ENCODE assay signal across 30 cellular contexts in genomic region chr1:116407033-116407432, GRCh38. TPM values are rescaled to one million over a fixed set of nuclear protein-coding genes. Genes with fewer than 3 reads are reported as not detected.
DNase-seq lines count a peak whose midpoint lies in the region; ATAC-seq, FAIRE-seq and TF ChIP-seq lines count a peak whose summit lies in the region.
"Had no signal": no experiment of that assay in that cellular context is flagged by ENCODE, and none has a peak within 500 bp of the region (broad histone marks: within the 10 kb centered on the region; RNA-seq: fewer than 3 reads in every experiment).

No MANE protein-coding gene starts in this region.

- TF ChIP-seq POLR2A in HepG2 (IDR thresholded peaks at IDR 0.05; ENCODE audit: insufficient read depth in 1 of 2, low read depth in 2 of 2, low read length in 2 of 2) (no peak), right lobe of liver (IDR thresholded peaks at IDR 0.05) (no peak), testis (IDR thresholded peaks at IDR 0.05) (no peak)

- H3K9ac ChIP-seq in HepG2 (ENCODE audit: insufficient read depth, low read depth, low read length): no peak overlapping the region

- peaks cover 37% of the 10 kb centered on the region for H3K36me3 Mint-ChIP-seq in T-helper 2 cell treated with Interferon-gamma antibody and Interleukin-4, amounts not matched to agents 5 μg/mL and 100 μg/mL, for 36 hours (ENCODE audit: low read depth)
- peaks cover 39% of the 10 kb centered on the region for H3K36me3 Mint-ChIP-seq in endothelial cell (ENCODE audit: low read depth, unreplicated experiment)
- H3K36me3 Mint-ChIP-seq in type B pancreatic cell: peaks cover 45% of the 10 kb centered on the region

- peak overlapping the region; percentile 32 for H3K27ac Mint-ChIP-seq in T-helper 2 cell treated with Interferon-gamma antibody and Interleukin-4, amounts not matched to agents 5 μg/mL and 100 μg/mL, for 36 hours
- H3K27ac Mint-ChIP-seq in endothelial cell (ENCODE audit: unreplicated experiment) (no peak overlapping the region), type B pancreatic cell (peak overlapping the region; percentile 8)
- H3K27ac Mint-ChIP-seq: activated CD4-positive, alpha-beta memory T cell treated with anti-CD3 and anti-CD28 coated beads for 36 hours had no signal

- no peak for TF ChIP-seq RAD21 in HepG2 (CRISPR knock-in tag; IDR thresholded peaks at IDR 0.05)

- CTCF ChIA-PET in HepG2 (lab: Yijun Ruan, JAX; ENCODE audit: low intra/inter-chr PET ratio, low total read pairs): no interaction called here

- in situ Hi-C loops in HepG2 (cut with HindIII; ENCODE audit: extremely low pct_ligation_motif_present, low pct_unique_long_range_greater_than_20kb): loop anchor here (10.0 kb wide), 1 partner anchor 78 kb away; no protein-coding TSS in a partner anchor
- in situ Hi-C loops in brain microvascular endothelial cell (cut with HindIII; ENCODE audit: low pct_ligation_motif_present, low sequenced_read_pairs): no loop called here

- H3K27ac ChIP-seq in HepG2 (ENCODE audit: extremely low read length, insufficient read depth, low read length) (no peak overlapping the region), right lobe of liver (no peak overlapping the region), testis (no peak overlapping the region), brain microvascular endothelial cell (no peak overlapping the region)
- H3K27ac ChIP-seq: 22Rv1, adrenal gland, lower lobe of right lung, ovary, SJSA1 had no signal

- no peak for TF ChIP-seq CTCF in HepG2 (CRISPR knock-in tag; IDR thresholded peaks at IDR 0.05)
- no peak for TF ChIP-seq CTCF in right lobe of liver (IDR thresholded peaks at IDR 0.05)
- no peak for TF ChIP-seq CTCF in endothelial cell (IDR thresholded peaks at IDR 0.05; ENCODE audit: unreplicated experiment)
- TF ChIP-seq CTCF in type B pancreatic cell (conservative IDR thresholded peaks at IDR 0.05): no peak
- no peak for TF ChIP-seq CTCF in testis (IDR thresholded peaks at IDR 0.05)
- no peak for TF ChIP-seq CTCF in brain microvascular endothelial cell (IDR thresholded peaks at IDR 0.05; ENCODE audit: low read depth, low read length, missing control alignments)

- H3K9me3 Mint-ChIP-seq in T-helper 2 cell treated with Interferon-gamma antibody and Interleukin-4, amounts not matched to agents 5 μg/mL and 100 μg/mL, for 36 hours: no peaks in the 10 kb centered on the region
- no peaks in the 10 kb centered on the region for H3K9me3 Mint-ChIP-seq in endothelial cell (ENCODE audit: unreplicated experiment)
- no peaks in the 10 kb centered on the region for H3K9me3 Mint-ChIP-seq in type B pancreatic cell
- H3K9me3 Mint-ChIP-seq: activated CD4-positive, alpha-beta memory T cell treated with anti-CD3 and anti-CD28 coated beads for 36 hours had no signal

- no peak overlapping the region for H3K4me2 ChIP-seq in HepG2 (ENCODE audit: low read depth, low read length)

- no peaks in the 10 kb centered on the region for H3K27me3 Mint-ChIP-seq in T-helper 2 cell treated with Interferon-gamma antibody and Interleukin-4, amounts not matched to agents 5 μg/mL and 100 μg/mL, for 36 hours (ENCODE audit: low read depth)
- H3K27me3 Mint-ChIP-seq in endothelial cell (ENCODE audit: unreplicated experiment) (peaks cover 3% of the 10 kb centered on the region), type B pancreatic cell (no peaks in the 10 kb centered on the region)
- H3K27me3 Mint-ChIP-seq: activated CD4-positive, alpha-beta memory T cell treated with anti-CD3 and anti-CD28 coated beads for 36 hours had no signal

- no peak for FAIRE-seq in HepG2 (lab: Jason Lieb, UNC)
- FAIRE-seq: frontal cortex, GM19239, H54, HTR-8/SVneo, K562, TTC549 had no signal

- H3K9me3 ChIP-seq in HepG2 (ENCODE audit: low read length) (no peaks in the 10 kb centered on the region), right lobe of liver (no peaks in the 10 kb centered on the region), testis (no peaks in the 10 kb centered on the region)
- H3K9me3 ChIP-seq: adrenal gland, body of pancreas, heart right ventricle, lower lobe of right lung, ovary, SJSA1 had no signal

- no peak for DNase-seq in T-helper 2 cell treated with Interferon-gamma antibody and Interleukin-4, amounts not matched to agents 5 μg/mL and 100 μg/mL, for 36 hours (ENCODE audit: low spot score)
- DNase-seq in T-helper 2 cell: no peak
- DNase-seq in HepG2 (ENCODE audit: low spot score): no peak
- DNase-seq in right lobe of liver: no peak
- no peak for DNase-seq in endothelial cell (ENCODE audit: low spot score)
- DNase-seq in type B pancreatic cell (ENCODE audit: extremely low spot score, unreplicated experiment): no peak
- DNase-seq in testis: no peak
- DNase-seq in brain microvascular endothelial cell: no peak
- DNase-seq: activated CD4-positive, alpha-beta memory T cell treated with anti-CD3 and anti-CD28 coated beads for 36 hours; activated CD4-positive, CD25-positive, alpha-beta regulatory T cell; activated effector memory CD4-positive, alpha-beta T cell treated with anti-CD3 and anti-CD28 coated beads, Interleukin-2, amount 50 U/mL, for 16 hours; adrenal gland; body of pancreas; heart right ventricle; kidney glomerular epithelial cell; lower lobe of right lung; NCI-H1105; NCI-H187 treated with DMSO at 0.1 percent for 48 hours; NCI-H2171; ovary; stimulated activated naive CD4-positive, alpha-beta T cell had no signal

- H4K20me1 ChIP-seq in HepG2 (ENCODE audit: insufficient read depth, low read length): no peaks in the 10 kb centered on the region

- TF ChIP-seq EP300 in HepG2 (IDR thresholded peaks at IDR 0.05; ENCODE audit: low read depth in 2 of 2, low read length in 2 of 2) (no peak), HepG2 (CRISPR knock-in tag; IDR thresholded peaks at IDR 0.05; ENCODE audit: borderline replicate concordance) (no peak)

- H3K79me2 ChIP-seq in HepG2 (ENCODE audit: insufficient read depth, low read length): no peaks in the 10 kb centered on the region

- H3K27me3 ChIP-seq in HepG2 (ENCODE audit: control insufficient read depth in 1 of 2, insufficient read depth in 2 of 2, low read length in 2 of 2) (no peaks in the 10 kb centered on the region), right lobe of liver (no peaks in the 10 kb centered on the region), testis (no peaks in the 10 kb centered on the region), brain microvascular endothelial cell (replicated peaks) (no peaks in the 10 kb centered on the region)
- H3K27me3 ChIP-seq: adrenal gland, body of pancreas, heart right ventricle, ovary, SJSA1 had no signal

- no TSS peak for BruUV-seq in HepG2 (replicated peaks; lab: Mats Ljungman, UMichigan)

- intact Hi-C loops in HepG2 (cut with micrococcal nuclease; ENCODE audit: unreplicated experiment) (no loop called here), right lobe of liver (cut with DNase I) (no loop called here), testis (cut with DNase I; ENCODE audit: low total_unique reads) (no loop called here)

- peaks cover 5% of the 10 kb centered on the region for H3K4me1 Mint-ChIP-seq in T-helper 2 cell treated with Interferon-gamma antibody and Interleukin-4, amounts not matched to agents 5 μg/mL and 100 μg/mL, for 36 hours (ENCODE audit: low read depth)
- H3K4me1 Mint-ChIP-seq in endothelial cell (ENCODE audit: unreplicated experiment) (no peaks in the 10 kb centered on the region), type B pancreatic cell (ENCODE audit: unreplicated experiment) (peaks cover 6% of the 10 kb centered on the region)
- H3K4me1 Mint-ChIP-seq: CD14-positive monocyte had no signal

- 97% methylated on average over 6 of the region's 6 CpGs for WGBS in HepG2 (ENCODE audit: low lambda C conversion rate)
- WGBS in right lobe of liver (ENCODE audit: insufficient coverage, low coverage, low lambda C conversion rate, missing lambda C conversion rate): 96% methylated on average over 5 of the region's 6 CpGs
- WGBS in testis, 2 donors: 94 to 96% methylated on average over 6 of the region's 6 CpGs

- ATAC-seq in HepG2 (no peak), right lobe of liver (no peak)
- ATAC-seq: body of pancreas, heart right ventricle, K562, lower lobe of right lung had no signal

- no peak overlapping the region for H3K4me3 ChIP-seq in HepG2 (replicated peaks in 1 of 3; ENCODE audit: insufficient read depth in 1 of 3, low read depth in 2 of 3, low read length in 3 of 3)
- H3K4me3 ChIP-seq in right lobe of liver: no peak overlapping the region
- no peak overlapping the region for H3K4me3 ChIP-seq in testis
- H3K4me3 ChIP-seq in brain microvascular endothelial cell (ENCODE audit: low read depth, low read length): no peak overlapping the region
- H3K4me3 ChIP-seq: adrenal gland, body of pancreas, heart right ventricle, K562, lower lobe of right lung, ovary, SJSA1 had no signal

- H3K4me3 Mint-ChIP-seq in T-helper 2 cell treated with Interferon-gamma antibody and Interleukin-4, amounts not matched to agents 5 μg/mL and 100 μg/mL, for 36 hours: no peak overlapping the region
- H3K4me3 Mint-ChIP-seq in endothelial cell (ENCODE audit: unreplicated experiment) (peak overlapping the region; percentile 72), type B pancreatic cell (no peak overlapping the region)
- H3K4me3 Mint-ChIP-seq: activated CD4-positive, alpha-beta memory T cell treated with anti-CD3 and anti-CD28 coated beads for 36 hours; CD14-positive monocyte had no signal

- POLR2A ChIA-PET in HepG2 (lab: Yijun Ruan, JAX): interaction anchor here (1.4 to 5.7 kb wide), 4 partner anchors 11 to 78 kb away, joined by 3 to 35 read pairs (median 6); no protein-coding TSS in a partner anchor

- H3K4me1 ChIP-seq in HepG2 (ENCODE audit: insufficient read depth, low read length): peaks cover 13% of the 10 kb centered on the region
- H3K4me1 ChIP-seq in right lobe of liver: peaks cover 0 to 10% (median 0%) of the 10 kb centered on the region in 4 donors
- no peaks in the 10 kb centered on the region for H3K4me1 ChIP-seq in testis
- H3K4me1 ChIP-seq: adrenal gland, lower lobe of right lung had no signal

- H2AFZ ChIP-seq in HepG2 (ENCODE audit: low read length): no peak overlapping the region

- peaks cover 28 to 53% of the 10 kb centered on the region in 2 experiments for H3K36me3 ChIP-seq in HepG2 (replicated peaks in 1 of 2; ENCODE audit: control insufficient read depth in 1 of 2, insufficient read depth in 2 of 2, low read length in 2 of 2)
- H3K36me3 ChIP-seq in right lobe of liver: peaks cover 0 to 42% (median 18%) of the 10 kb centered on the region in 4 donors
- H3K36me3 ChIP-seq in testis (ENCODE audit: low read depth, missing control alignments): no peaks in the 10 kb centered on the region
- H3K36me3 ChIP-seq in brain microvascular endothelial cell (replicated peaks): peaks cover 52% of the 10 kb centered on the region
- H3K36me3 ChIP-seq: ovary had no signal

RNA-seq across cellular contexts. Expression of gene ATP1A1, which starts 34.0 kb away (rescaled TPM):
- total RNA-seq in HepG2 (2016; rRNA removed; fragmentation: Illumina TruSeq; extraction: Trizol) (210 and 280 TPM in 2 replicates), right lobe of liver (100 to 1,000 TPM in 5 of 6 experiments, 10 to 100 TPM in 1; 83.6 to 153 (median 121) TPM), endothelial cell (ENCODE audit: unreplicated experiment) (156 TPM), type B pancreatic cell (ENCODE audit: low replicate concordance) (374 and 695 TPM in 2 replicates), testis (100 to 1,000 TPM; 444 to 561 TPM)
- 60.3 and 83.4 TPM in 2 replicates for total RNA-seq in HepG2 (2016; cell fraction: cytosol; rRNA removed; fragmentation: Illumina TruSeq; extraction: Trizol; ENCODE audit: low read depth)
- 183 and 291 TPM in 2 replicates for total RNA-seq in HepG2 (2016; cell fraction: insoluble cytoplasmic fraction; rRNA removed; fragmentation: Illumina TruSeq; extraction: Trizol)
- total RNA-seq in HepG2 (2016; cell fraction: membrane; rRNA removed; fragmentation: Illumina TruSeq; extraction: Trizol): 133 and 176 TPM in 2 replicates
- total RNA-seq in HepG2 (2016; cell fraction: nucleus; rRNA removed; fragmentation: Illumina TruSeq; extraction: Trizol): 383 and 432 TPM in 2 replicates
- polyA plus RNA-seq in HepG2 (2011; rRNA removed) (627 and 705 TPM in 2 replicates), testis (ENCODE audit: insufficient read depth, low read depth, low replicate concordance) (394 TPM)
- 735 and 774 TPM in 2 replicates for polyA plus RNA-seq in HepG2 (2011; cell fraction: cytosol; rRNA removed)
- 313 and 327 TPM in 2 replicates for polyA plus RNA-seq in HepG2 (2011; cell fraction: nucleus; rRNA removed)
- polyA plus RNA-seq in HepG2 (2012): 467 and 657 TPM in 2 replicates
- polyA plus RNA-seq in HepG2 (2016; cell fraction: cytosol; fragmentation: Illumina TruSeq; extraction: Trizol; ENCODE audit: low read depth): 69.6 and 84.9 TPM in 2 replicates
- 219 and 228 TPM in 2 replicates for polyA plus RNA-seq in HepG2 (2016; cell fraction: insoluble cytoplasmic fraction; fragmentation: Illumina TruSeq; extraction: Trizol; ENCODE audit: low read depth)
- polyA plus RNA-seq in HepG2 (2016; cell fraction: membrane; fragmentation: Illumina TruSeq; extraction: Trizol; ENCODE audit: low read depth): 106 and 149 TPM in 2 replicates
- polyA plus RNA-seq in HepG2 (2016; cell fraction: nucleus; fragmentation: Illumina TruSeq; extraction: Trizol; ENCODE audit: insufficient read depth, low read depth): 515 and 526 TPM in 2 replicates
- polyA minus RNA-seq in HepG2 (2011; rRNA and poly(A)+ RNA removed; ENCODE audit: low replicate concordance): 367 and 928 TPM in 2 replicates
- polyA minus RNA-seq in HepG2 (2011; cell fraction: cytosol; rRNA and poly(A)+ RNA removed): 438 and 487 TPM in 2 replicates
- 356 and 442 TPM in 2 replicates for polyA minus RNA-seq in HepG2 (2011; cell fraction: nucleus; rRNA and poly(A)+ RNA removed)
